ENCODE assay signal across 16 cellular contexts in the genomic region with DNA sequence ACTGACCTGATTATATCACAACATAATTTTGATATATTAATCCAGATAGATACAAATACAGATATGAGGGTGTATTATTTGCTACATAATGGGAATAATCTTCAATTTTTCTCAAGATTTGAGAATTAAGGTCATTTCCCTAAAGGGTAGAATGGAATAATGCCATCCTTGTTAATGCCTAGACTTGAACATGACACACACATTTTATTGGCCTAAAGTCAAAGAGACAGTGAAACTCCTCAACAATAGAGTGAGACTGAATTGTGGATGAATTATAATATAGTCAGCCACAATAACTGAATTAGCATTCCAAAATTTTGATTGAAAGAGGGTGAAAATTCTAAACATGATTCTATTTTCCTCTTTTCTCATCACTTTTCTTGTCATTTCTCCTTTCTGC.
DNase-seq lines count a peak whose midpoint lies in the region; ATAC-seq, FAIRE-seq and TF ChIP-seq lines count a peak whose summit lies in the region.
"Had no signal": no experiment of that assay in that cellular context is flagged by ENCODE, and none has a peak within 500 bp of the region (broad histone marks: within the 10 kb centered on the region; RNA-seq: fewer than 3 reads in every experiment).

No MANE protein-coding gene starts in this region.

- no peaks in the 10 kb centered on the region for H3K9me2 ChIP-seq in PC-3 (replicated peaks; ENCODE audit: low read length)

- no peaks in the 10 kb centered on the region for H3K36me3 Mint-ChIP-seq in activated CD8-positive, alpha-beta T cell treated with anti-CD3 and anti-CD28 coated beads, Interleukin-2, amount 10 ng/mL, durations not matched to agents 7 days and 5 days (ENCODE audit: low read depth)
- H3K36me3 Mint-ChIP-seq: CD4-positive, alpha-beta memory T cell had no signal

- TF ChIP-seq CTCF in PC-3 (conservative IDR thresholded peaks at IDR 0.05; ENCODE audit: low read depth, low read length) (no peak), epithelial cell of esophagus (IDR thresholded peaks at IDR 0.05; ENCODE audit: insufficient read depth, low read depth, low read length, missing control alignments) (no peak), keratinocyte (optimal IDR thresholded peaks at IDR 0.05 in 1 of 3, IDR thresholded peaks at IDR 0.05 in 1 of 3, conservative IDR thresholded peaks at IDR 0.05 in 1 of 3; ENCODE audit: extremely low read depth in 1 of 3, insufficient read depth in 2 of 3, low read length in 3 of 3) (no peak)

- no peaks in the 10 kb centered on the region for H3K4me1 Mint-ChIP-seq in activated CD8-positive, alpha-beta T cell treated with anti-CD3 and anti-CD28 coated beads, Interleukin-2, amount 10 ng/mL, durations not matched to agents 7 days and 5 days (ENCODE audit: low read depth)
- H3K4me1 Mint-ChIP-seq: CD4-positive, alpha-beta memory T cell had no signal

- H3K9me3 ChIP-seq in PC-3 (ENCODE audit: low read length) (no peaks in the 10 kb centered on the region), keratinocyte (ENCODE audit: control insufficient read depth, low read depth, low read length) (no peaks in the 10 kb centered on the region)
- H3K9me3 ChIP-seq: Caco-2, HAP-1 had no signal

- dilution Hi-C loops in keratinocyte (cut with MboI; ENCODE audit: extremely low pct_ligation_motif_present, low sequenced_read_pairs), result no loop called here

- H3K9me3 Mint-ChIP-seq in activated CD8-positive, alpha-beta T cell treated with anti-CD3 and anti-CD28 coated beads, Interleukin-2, amount 10 ng/mL, durations not matched to agents 7 days and 5 days (ENCODE audit: insufficient read depth), result no peaks in the 10 kb centered on the region
- H3K9me3 Mint-ChIP-seq: HFFc6 had no signal

- CTCF ChIA-PET in PC-3 (lab: Charles Lee), result no interaction called here
- CTCF ChIA-PET in activated CD8-positive, alpha-beta T cell treated with anti-CD3 and anti-CD28 coated beads, Interleukin-2, amount 10 ng/mL, durations not matched to agents 7 days and 5 days (lab: Charles Lee), result no interaction called here

- H4K20me1 ChIP-seq in PC-3 (ENCODE audit: low read length) (no peaks in the 10 kb centered on the region), keratinocyte (ENCODE audit: control insufficient read depth, extremely low read depth, insufficient read depth, low read length) (no peaks in the 10 kb centered on the region)

- H3K4me1 ChIP-seq in PC-3 (ENCODE audit: insufficient read depth, low read length), result no peaks in the 10 kb centered on the region
- peaks cover 14% of the 10 kb centered on the region for H3K4me1 ChIP-seq in keratinocyte (ENCODE audit: control insufficient read depth, extremely low read depth, insufficient read depth, low read length)
- H3K4me1 ChIP-seq: Caco-2, HAP-1 had no signal

- intact Hi-C loops in PC-3 (cut with micrococcal nuclease), result no loop called here

- H2AFZ ChIP-seq in PC-3 (ENCODE audit: low read length), result no peak overlapping the region
- no peak overlapping the region for H2AFZ ChIP-seq in keratinocyte (ENCODE audit: control insufficient read depth, low read length)

- DNase-seq in PC-3 (peak; percentile 8), epithelial cell of esophagus (ENCODE audit: low read depth) (peak; percentile 19), keratinocyte (ENCODE audit: low read depth, low spot score) (no peak), islet precursor cell (no peak)
- no peak for DNase-seq in activated CD8-positive, alpha-beta T cell treated with anti-CD3 and anti-CD28 coated beads, Interleukin-2, amount 10 ng/mL, durations not matched to agents 7 days and 5 days
- DNase-seq: C1 segment of cervical spinal cord; Caco-2; CD4-positive, alpha-beta memory T cell; DMS153; DND-41; GOT3; HFFc6 had no signal

- H3K4me2 ChIP-seq in PC-3 (ENCODE audit: low read length), result no peak overlapping the region
- H3K4me2 ChIP-seq in keratinocyte (ENCODE audit: control insufficient read depth, extremely low read depth, insufficient read depth, low read depth, low read length), result no peak overlapping the region

- H3K36me3 ChIP-seq in PC-3 (ENCODE audit: low read depth, low read length), result no peaks in the 10 kb centered on the region
- H3K36me3 ChIP-seq in keratinocyte (ENCODE audit: control insufficient read depth in 2 of 2, extremely low read depth in 1 of 2, insufficient read depth in 2 of 2, low read length in 2 of 2), result no peaks in the 10 kb centered on the region
- H3K36me3 ChIP-seq: HAP-1 had no signal

- H3K27me3 ChIP-seq in PC-3 (ENCODE audit: low read length) (no peaks in the 10 kb centered on the region), keratinocyte (ENCODE audit: control insufficient read depth, extremely low read depth, insufficient read depth, low read length) (no peaks in the 10 kb centered on the region)

- H3K9ac ChIP-seq in PC-3 (ENCODE audit: low read length) (no peak overlapping the region), keratinocyte (ENCODE audit: control insufficient read depth, extremely low read depth, insufficient read depth, low read length) (no peak overlapping the region)

- H3K4me3 Mint-ChIP-seq in activated CD8-positive, alpha-beta T cell treated with anti-CD3 and anti-CD28 coated beads, Interleukin-2, amount 10 ng/mL, durations not matched to agents 7 days and 5 days, result no peak overlapping the region
- H3K4me3 Mint-ChIP-seq: CD4-positive, alpha-beta memory T cell; HFFc6 had no signal

- H3K79me2 ChIP-seq in PC-3 (ENCODE audit: low read length) (no peaks in the 10 kb centered on the region), keratinocyte (ENCODE audit: control insufficient read depth, insufficient read depth, low read length) (no peaks in the 10 kb centered on the region)

- H3K27ac Mint-ChIP-seq in activated CD8-positive, alpha-beta T cell treated with anti-CD3 and anti-CD28 coated beads, Interleukin-2, amount 10 ng/mL, durations not matched to agents 7 days and 5 days, result no peak overlapping the region
- H3K27ac Mint-ChIP-seq: CD4-positive, alpha-beta memory T cell; HFFc6 had no signal

- no peak for ATAC-seq in PC-3
- no peak for ATAC-seq in activated CD8-positive, alpha-beta T cell treated with anti-CD3 and anti-CD28 coated beads, Interleukin-2, amount 10 ng/mL, durations not matched to agents 7 days and 5 days
- ATAC-seq in HG02759 (IDR thresholded peaks at IDR 0.05; ENCODE audit: unreplicated experiment), result no peak

- no peaks in the 10 kb centered on the region for H3F3A ChIP-seq in PC-3 (ENCODE audit: low read length, unreplicated experiment)

- no peaks in the 10 kb centered on the region for H3K9me1 ChIP-seq in keratinocyte (ENCODE audit: control insufficient read depth, extremely low read depth, insufficient read depth, low read length)

- H3K27me3 Mint-ChIP-seq in activated CD8-positive, alpha-beta T cell treated with anti-CD3 and anti-CD28 coated beads, Interleukin-2, amount 10 ng/mL, durations not matched to agents 7 days and 5 days (ENCODE audit: low read depth), result no peaks in the 10 kb centered on the region
- H3K27me3 Mint-ChIP-seq: CD4-positive, alpha-beta memory T cell had no signal

- H3K4me3 ChIP-seq in PC-3 (ENCODE audit: low read length) (no peak overlapping the region), epithelial cell of esophagus (ENCODE audit: low read length) (no peak overlapping the region), keratinocyte (ENCODE audit: control insufficient read depth in 2 of 3, extremely low read depth in 1 of 3, insufficient read depth in 2 of 3, low read depth in 1 of 3, low read length in 3 of 3) (no peak overlapping the region)
- H3K4me3 ChIP-seq: HAP-1 had no signal

- H3K27ac ChIP-seq in PC-3 (ENCODE audit: low read length) (no peak overlapping the region), keratinocyte (ENCODE audit: control insufficient read depth, insufficient read depth, low read length) (no peak overlapping the region)

- BruUV-seq in PC-3 (replicated peaks; lab: Mats Ljungman, UMichigan), result no TSS peak

- POLR2A ChIA-PET in PC-3 (lab: Charles Lee; ENCODE audit: unreplicated experiment), result no interaction called here
- POLR2A ChIA-PET in activated CD8-positive, alpha-beta T cell treated with anti-CD3 and anti-CD28 coated beads, Interleukin-2, amount 10 ng/mL, durations not matched to agents 7 days and 5 days (lab: Charles Lee), result no interaction called here

- FAIRE-seq in keratinocyte (lab: Jason Lieb, UNC), result peak; percentile 61
- FAIRE-seq: GM12892, H54 had no signal

Comparison
In these comparisons a context has a peak if more than half of its experiments do, and no peak if none do; other contexts are left out.
1. DNase-seq: peak in PC-3 (single experiment) and epithelial cell of esophagus (single experiment); none in keratinocyte (single experiment), activated CD8-positive, alpha-beta T cell treated with anti-CD3 and anti-CD28 coated beads, Interleukin-2, amount 10 ng/mL, durations not matched to agents 7 days and 5 days (single experiment) and islet precursor cell (single experiment).